1 cellular context compared by ENCODE assay signal in the genomic region with DNA sequence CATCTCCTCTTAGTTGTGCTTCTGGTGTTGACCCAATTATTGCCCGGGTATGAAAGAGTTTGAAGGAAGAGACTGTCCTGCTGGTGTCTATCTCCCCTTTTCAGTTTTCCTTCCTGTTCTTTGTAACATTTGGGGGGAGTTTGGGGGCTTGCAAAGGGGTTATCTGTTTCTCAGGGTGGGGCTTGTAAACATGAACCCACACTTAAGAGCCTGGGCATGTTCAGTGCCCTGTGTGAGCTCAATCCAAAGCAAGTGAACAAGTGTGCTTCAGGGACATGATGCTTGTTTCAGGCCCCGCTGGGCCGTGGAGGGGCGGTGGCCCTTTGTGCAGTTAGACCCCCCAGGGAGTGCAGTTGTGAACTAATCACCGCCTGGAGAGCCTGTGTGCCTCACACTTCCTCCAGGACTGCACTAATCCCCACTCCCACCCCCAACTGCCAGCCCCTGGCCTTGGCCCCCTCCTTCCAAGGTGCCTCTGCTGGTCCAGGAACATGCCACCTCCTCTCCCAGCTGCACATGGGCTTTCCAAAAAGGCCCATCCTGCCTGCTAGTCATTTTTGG.
A peak's percentile ranks its signal among the peaks of the same experiment; 100 is the strongest.
TF ChIP-seq lines count a peak whose summit lies in the region.

No MANE protein-coding gene starts in this region.

TF ChIP-seq in HepG2, 621 proteins besides CTCF, POLR2A, EP300 and RAD21:
- TF ChIP-seq, protein P1, sequence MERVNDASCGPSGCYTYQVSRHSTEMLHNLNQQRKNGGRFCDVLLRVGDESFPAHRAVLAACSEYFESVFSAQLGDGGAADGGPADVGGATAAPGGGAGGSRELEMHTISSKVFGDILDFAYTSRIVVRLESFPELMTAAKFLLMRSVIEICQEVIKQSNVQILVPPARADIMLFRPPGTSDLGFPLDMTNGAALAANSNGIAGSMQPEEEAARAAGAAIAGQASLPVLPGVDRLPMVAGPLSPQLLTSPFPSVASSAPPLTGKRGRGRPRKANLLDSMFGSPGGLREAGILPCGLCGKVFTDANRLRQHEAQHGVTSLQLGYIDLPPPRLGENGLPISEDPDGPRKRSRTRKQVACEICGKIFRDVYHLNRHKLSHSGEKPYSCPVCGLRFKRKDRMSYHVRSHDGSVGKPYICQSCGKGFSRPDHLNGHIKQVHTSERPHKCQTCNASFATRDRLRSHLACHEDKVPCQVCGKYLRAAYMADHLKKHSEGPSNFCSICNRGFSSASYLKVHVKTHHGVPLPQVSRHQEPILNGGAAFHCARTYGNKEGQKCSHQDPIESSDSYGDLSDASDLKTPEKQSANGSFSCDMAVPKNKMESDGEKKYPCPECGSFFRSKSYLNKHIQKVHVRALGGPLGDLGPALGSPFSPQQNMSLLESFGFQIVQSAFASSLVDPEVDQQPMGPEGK (CRISPR knock-in tag; IDR thresholded peaks at IDR 0.05) = peak; percentile 56
- TF ChIP-seq, protein P2, sequence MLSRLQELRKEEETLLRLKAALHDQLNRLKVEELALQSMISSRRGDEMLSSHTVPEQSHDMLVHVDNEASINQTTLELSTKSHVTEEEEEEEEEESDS (CRISPR knock-in tag; IDR thresholded peaks at IDR 0.05; ENCODE audit: borderline replicate concordance) = peak; percentile 47; the same call in 1 of the 2 replicates
- TF ChIP-seq STAT5B (CRISPR knock-in tag; IDR thresholded peaks at IDR 0.05) = no peak
- no peak for TF ChIP-seq ZNF549 (CRISPR knock-in tag; IDR thresholded peaks at IDR 0.05)
- TF ChIP-seq ZNF333 (CRISPR knock-in tag; IDR thresholded peaks at IDR 0.05; ENCODE audit: borderline replicate concordance) = no peak
- no peak for TF ChIP-seq RFX3 (CRISPR knock-in tag; IDR thresholded peaks at IDR 0.05)
- TF ChIP-seq SIN3A (IDR thresholded peaks at IDR 0.05; ENCODE audit: borderline replicate concordance, low read depth, low read length) = no peak
- TF ChIP-seq, protein P3, sequence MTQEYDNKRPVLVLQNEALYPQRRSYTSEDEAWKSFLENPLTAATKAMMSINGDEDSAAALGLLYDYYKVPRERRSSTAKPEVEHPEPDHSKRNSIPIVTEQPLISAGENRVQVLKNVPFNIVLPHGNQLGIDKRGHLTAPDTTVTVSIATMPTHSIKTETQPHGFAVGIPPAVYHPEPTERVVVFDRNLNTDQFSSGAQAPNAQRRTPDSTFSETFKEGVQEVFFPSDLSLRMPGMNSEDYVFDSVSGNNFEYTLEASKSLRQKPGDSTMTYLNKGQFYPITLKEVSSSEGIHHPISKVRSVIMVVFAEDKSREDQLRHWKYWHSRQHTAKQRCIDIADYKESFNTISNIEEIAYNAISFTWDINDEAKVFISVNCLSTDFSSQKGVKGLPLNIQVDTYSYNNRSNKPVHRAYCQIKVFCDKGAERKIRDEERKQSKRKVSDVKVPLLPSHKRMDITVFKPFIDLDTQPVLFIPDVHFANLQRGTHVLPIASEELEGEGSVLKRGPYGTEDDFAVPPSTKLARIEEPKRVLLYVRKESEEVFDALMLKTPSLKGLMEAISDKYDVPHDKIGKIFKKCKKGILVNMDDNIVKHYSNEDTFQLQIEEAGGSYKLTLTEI (CRISPR knock-in tag; conservative IDR thresholded peaks at IDR 0.05) = no peak
- 0 out of 2 replicates have a peak, but pooled peaks have one; percentile 5 for TF ChIP-seq KDM2A (CRISPR knock-in tag; IDR thresholded peaks at IDR 0.05; ENCODE audit: borderline replicate concordance, low read depth)
- TF ChIP-seq ZNF143 (CRISPR knock-in tag; IDR thresholded peaks at IDR 0.05) = 0 out of 2 replicates have a peak, but pooled peaks have one; percentile 2
- TF ChIP-seq ZNF775 (CRISPR knock-in tag; IDR thresholded peaks at IDR 0.05; ENCODE audit: borderline replicate concordance) = no peak
- 0 out of 2 replicates have a peak, but pooled peaks have one; percentile 28 for TF ChIP-seq ZNF788 (CRISPR knock-in tag; IDR thresholded peaks at IDR 0.05; ENCODE audit: borderline replicate concordance)
- no peak for TF ChIP-seq HDAC6 (IDR thresholded peaks at IDR 0.05; ENCODE audit: low read depth, low read length)
- TF ChIP-seq ARID2 (CRISPR knock-in tag; IDR thresholded peaks at IDR 0.05; ENCODE audit: borderline replicate concordance) = peak; percentile 88
- 0 out of 2 replicates have a peak, but pooled peaks have one; percentile 4 for TF ChIP-seq ZNF616 (CRISPR knock-in tag; IDR thresholded peaks at IDR 0.05; ENCODE audit: low read depth)
- TF ChIP-seq, protein P4, sequence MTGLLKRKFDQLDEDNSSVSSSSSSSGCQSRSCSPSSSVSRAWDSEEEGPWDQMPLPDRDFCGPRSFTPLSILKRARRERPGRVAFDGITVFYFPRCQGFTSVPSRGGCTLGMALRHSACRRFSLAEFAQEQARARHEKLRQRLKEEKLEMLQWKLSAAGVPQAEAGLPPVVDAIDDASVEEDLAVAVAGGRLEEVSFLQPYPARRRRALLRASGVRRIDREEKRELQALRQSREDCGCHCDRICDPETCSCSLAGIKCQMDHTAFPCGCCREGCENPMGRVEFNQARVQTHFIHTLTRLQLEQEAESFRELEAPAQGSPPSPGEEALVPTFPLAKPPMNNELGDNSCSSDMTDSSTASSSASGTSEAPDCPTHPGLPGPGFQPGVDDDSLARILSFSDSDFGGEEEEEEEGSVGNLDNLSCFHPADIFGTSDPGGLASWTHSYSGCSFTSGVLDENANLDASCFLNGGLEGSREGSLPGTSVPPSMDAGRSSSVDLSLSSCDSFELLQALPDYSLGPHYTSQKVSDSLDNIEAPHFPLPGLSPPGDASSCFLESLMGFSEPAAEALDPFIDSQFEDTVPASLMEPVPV (CRISPR knock-in tag; IDR thresholded peaks at IDR 0.05) = 0 out of 2 replicates have a peak, but pooled peaks have one; percentile 69
